In the genomic region with DNA sequence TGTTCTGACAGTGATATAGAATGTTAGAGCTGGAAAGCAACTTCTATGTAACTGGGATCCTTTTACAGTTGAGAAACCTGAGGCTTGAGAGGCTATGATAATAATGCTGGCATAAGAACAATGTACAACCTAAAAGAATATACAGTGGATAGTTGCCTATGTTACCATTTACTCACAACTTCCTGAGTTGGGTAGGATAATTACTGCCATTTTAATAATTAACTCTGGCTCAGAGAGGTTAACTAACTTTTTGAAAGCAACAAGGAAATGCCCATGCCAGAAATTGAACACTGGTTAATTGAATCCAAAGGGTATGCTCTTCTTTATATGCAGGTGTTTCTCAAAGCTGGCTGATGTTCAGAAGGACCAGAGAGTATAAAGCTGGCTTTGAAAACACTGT, we compare ENCODE assay signal across 34 cellular contexts.
"Had no signal": no experiment of that assay in that cellular context is flagged by ENCODE, and none has a peak within 500 bp of the region (broad histone marks: within the 10 kb centered on the region; RNA-seq: fewer than 3 reads in every experiment).

No MANE protein-coding gene starts in this region.

- H3K27ac ChIP-seq: adrenal gland, body of pancreas, brain microvascular endothelial cell, breast epithelium, VCaP had no signal

- FAIRE-seq: astrocyte, TTC549 had no signal

- H3K27me3 ChIP-seq: adrenal gland, body of pancreas, brain microvascular endothelial cell, breast epithelium had no signal

- H3K4me3 ChIP-seq: adrenal gland, body of pancreas, breast epithelium had no signal

- ATAC-seq: activated CD8-positive, alpha-beta T cell treated with anti-CD3 and anti-CD28 coated beads for 36 hours; activated naive CD4-positive, alpha-beta T cell treated with anti-CD3 and anti-CD28 coated beads, Interleukin-2, amount 50 U/mL, for 72 hours; activated T-cell treated with anti-CD3 and anti-CD28 coated beads, Interleukin-2, amount 50 U/mL, for 4 hours; activated T-cell treated with anti-CD3 and anti-CD28 coated beads, Interleukin-2, amount 50 U/mL, for 72 hours; activated T-helper 17 cell treated with anti-CD3 and anti-CD28 coated beads, Interleukin-2, amount 50 U/mL, for 72 hours; body of pancreas had no signal

- H3K36me3 ChIP-seq: adrenal gland, brain microvascular endothelial cell, breast epithelium had no signal

- H3K4me1 ChIP-seq: adrenal gland, body of pancreas, breast epithelium had no signal

- DNase-seq: activated B cell treated with CpG ODN at 0.5 μM for 24 hours; activated CD4-positive, alpha-beta memory T cell treated with anti-CD3 and anti-CD28 coated beads for 36 hours; activated CD4-positive, alpha-beta T cell treated with anti-CD3 and anti-CD28 coated beads for 4 hours; activated CD4-positive, alpha-beta T cell treated with anti-CD3 and anti-CD28 coated beads, Interleukin-2, amount 10 ng/mL, durations not matched to agents 24 days and 14 days; activated CD4-positive, alpha-beta T cell treated with anti-CD3 and anti-CD28 coated beads, Interleukin-2, amount 50 U/mL, for 1 hour; activated CD4-positive, alpha-beta T cell treated with anti-CD3 and anti-CD28 coated beads, Interleukin-2, amount 50 U/mL, for 4 hours; activated CD4-positive, CD25-positive, alpha-beta regulatory T cell treated with anti-CD3 and anti-CD28 coated beads, Interleukin-2, amount 50 U/mL, for 72 hours; activated CD8-positive, alpha-beta memory T cell treated with anti-CD3 and anti-CD28 coated beads, Interleukin-2, amount 50 U/mL, for 4 hours; activated CD8-positive, alpha-beta T cell treated with anti-CD3 and anti-CD28 coated beads for 36 hours; activated effector memory CD4-positive, alpha-beta T cell treated with anti-CD3 and anti-CD28 coated beads, Interleukin-2, amount 50 U/mL, for 16 hours; activated gamma-delta T cell treated with Interleukin-2 at 50 U/mL for 16 hours; activated naive CD4-positive, alpha-beta T cell; activated naive CD4-positive, alpha-beta T cell treated with anti-CD3 and anti-CD28 coated beads for 36 hours; activated naive CD4-positive, alpha-beta T cell treated with anti-CD3 and anti-CD28 coated beads, Interleukin-2, amount 50 U/mL, for 16 hours; activated naive CD8-positive, alpha-beta T cell treated with anti-CD3 and anti-CD28 coated beads for 36 hours; activated T-cell treated with anti-CD3 and anti-CD28 coated beads for 4 hours; activated T-cell treated with anti-CD3 and anti-CD28 coated beads, Interleukin-2, amount 50 U/mL, for 1 hour; activated T-cell treated with anti-CD3 and anti-CD28 coated beads, Interleukin-2, amount 50 U/mL, for 4 hours; activated T-cell treated with anti-CD3 and anti-CD28 coated beads, Interleukin-2, amount 50 U/mL, for 72 hours; adrenal gland; amniotic stem cell; aorta; body of pancreas; brain microvascular endothelial cell; central memory CD4-positive, alpha-beta T cell; T-helper 1 cell; T-helper 2 cell; T-helper 9 cell had no signal

- H3K9me3 ChIP-seq: adrenal gland, body of pancreas, breast epithelium had no signal
